Comparison of ENCODE assay signal across 8 cellular contexts in the genomic region with DNA sequence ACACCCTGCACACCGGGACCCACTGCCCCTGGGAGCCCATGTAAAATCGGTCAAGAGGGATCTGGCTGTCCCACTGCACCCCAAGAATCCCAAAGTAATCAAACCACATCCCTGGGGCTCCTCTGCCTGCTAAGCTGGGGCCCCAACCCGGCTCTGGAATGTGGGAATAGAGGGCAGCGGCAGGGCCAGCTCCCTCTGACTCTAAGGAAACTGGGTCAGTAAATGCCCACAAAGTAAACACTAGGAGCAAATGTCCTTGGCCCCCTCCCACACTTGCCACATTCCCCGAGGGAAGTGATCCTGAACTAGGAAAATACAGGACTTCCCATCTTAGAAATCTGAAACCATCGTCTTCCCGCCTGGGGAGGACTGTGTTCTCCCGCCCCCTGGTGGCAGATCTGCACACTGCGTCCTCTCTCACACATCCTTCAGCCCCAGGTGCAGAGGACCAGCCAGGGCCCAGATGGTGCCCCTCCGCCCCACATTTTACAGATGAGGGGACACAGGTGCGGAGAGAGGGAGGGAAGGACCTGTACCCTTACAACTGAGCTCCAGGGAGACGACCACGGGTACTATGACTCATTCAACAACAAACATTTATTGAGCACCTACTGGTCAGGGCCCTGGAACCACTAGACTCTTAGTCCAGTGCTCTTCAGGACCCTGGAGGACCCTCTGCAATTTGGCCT. TPM values are rescaled to one million over a fixed set of nuclear protein-coding genes. Genes with fewer than 3 reads are reported as not detected.
A peak's percentile ranks its signal among the peaks of the same experiment; 100 is the strongest.
DNase-seq lines count a peak whose midpoint lies in the region; ATAC-seq and TF ChIP-seq lines count a peak whose summit lies in the region.

No MANE protein-coding gene starts in this region.

- no peak for TF ChIP-seq POLR2A in gastroesophageal sphincter (IDR thresholded peaks at IDR 0.05)

- CTCF ChIA-PET in RWPE1 (lab: Yijun Ruan, JAX), result interaction anchor here (0.7 to 3.9 kb wide), 19 partner anchors 8 to 64 kb away, joined by 3 to 51 read pairs (median 4); a partner anchor contains a TSS

- TF ChIP-seq CTCF in RWPE1 (conservative IDR thresholded peaks at IDR 0.05; ENCODE audit: low read depth) (peak; percentile 95), gastroesophageal sphincter (IDR thresholded peaks at IDR 0.05) (peak in 3 of 4 experiments; percentile 95 to 98 (median 96)), omental fat pad (IDR thresholded peaks at IDR 0.05) (peak in 2 of 3 donors; percentile 67 to 94), thoracic aorta (IDR thresholded peaks at IDR 0.05) (peak; percentile 98)

- ATAC-seq in gastroesophageal sphincter (peak; percentile 78), omental fat pad (ENCODE audit: low FRiP score) (peak; percentile 56), thoracic aorta (ENCODE audit: insufficient number of reproducible peaks, low FRiP score, low read depth) (peak; percentile 44), GM19324 (IDR thresholded peaks at IDR 0.05; ENCODE audit: low FRiP score, unreplicated experiment) (no peak)

- H3K27ac ChIP-seq in RWPE1 (peak overlapping the region; percentile 100), gastroesophageal sphincter (peak overlapping the region in 1 of 4 donors; percentile 7), thoracic aorta (no peak overlapping the region)

- H3K4me3 ChIP-seq in gastroesophageal sphincter (peak overlapping the region in 1 of 2 donors; percentile 5), thoracic aorta (peak overlapping the region; percentile 33)

- 0 to 20% methylated on average over 1 to 5 of the region's 13 CpGs for WGBS in gastroesophageal sphincter (ENCODE audit: low coverage in 1 of 2), 2 donors

- H3K9me3 ChIP-seq in gastroesophageal sphincter (no peaks in the 10 kb centered on the region), thoracic aorta (no peaks in the 10 kb centered on the region)

- TF ChIP-seq EP300 in gastroesophageal sphincter (IDR thresholded peaks at IDR 0.05), result no peak

- DNase-seq in DMS 273 treated with DMSO at 0.1 percent for 48 hours (lab: John Stamatoyannopoulos, UW) (peak; percentile 28), Kasumi-1 (lab: John Stamatoyannopoulos, UW) (peak; percentile 68 to 75), RWPE1 (ENCODE audit: low spot score) (peak; percentile 72), omental fat pad (ENCODE audit: low spot score) (peak; percentile 90), thoracic aorta (ENCODE audit: low spot score) (peak; percentile 51)
- DNase-seq in activated effector memory CD4-positive, alpha-beta T cell treated with Interleukin-2 at 50 U/mL for 16 hours, result peak; percentile 56

- POLR2A ChIA-PET in RWPE1 (lab: Yijun Ruan, JAX; ENCODE audit: low non-redundant PET), result interaction anchor here (0.8 to 5.8 kb wide), 4 partner anchors 8 to 113 kb away, joined by 3 to 90 read pairs (median 6); a partner anchor contains a TSS

- H3K4me1 ChIP-seq in gastroesophageal sphincter (peaks cover 0 to 15% (median 9%) of the 10 kb centered on the region in 3 donors), thoracic aorta (ENCODE audit: control insufficient read depth in 1 of 2, low read depth in 2 of 2) (peaks cover 4 to 13% of the 10 kb centered on the region in 2 donors)

- H3K36me3 ChIP-seq in gastroesophageal sphincter, result peaks cover 0 to 20% of the 10 kb centered on the region in 2 donors
- H3K36me3 ChIP-seq in thoracic aorta, result no peaks in the 10 kb centered on the region

- H3K27me3 ChIP-seq in gastroesophageal sphincter (peaks cover 20% of the 10 kb centered on the region), thoracic aorta (replicated peaks; ENCODE audit: insufficient read depth) (no peaks in the 10 kb centered on the region)

RNA-seq across cellular contexts. Expression of a gene that starts 10.2 kb away (rescaled TPM):
- 10 to 100 TPM in 3 of 4 donors, 1 to 10 TPM in 1; 8.3 to 20.9 (median 19.1) TPM for total RNA-seq in gastroesophageal sphincter
- total RNA-seq in omental fat pad, result 10 to 100 TPM in 2 of 4 donors, 1 to 10 TPM in 2; 6.6 to 15.6 (median 10.0) TPM
- total RNA-seq in thoracic aorta, result 10 to 100 TPM; 20.7 to 41.0 TPM

RNA-seq across cellular contexts. Expression of a gene that starts 11.3 kb away (rescaled TPM):
- total RNA-seq in gastroesophageal sphincter (10 to 100 TPM; 33.7 to 43.2 (median 38.2) TPM), omental fat pad (10 to 100 TPM; 30.5 to 53.1 (median 42.3) TPM), thoracic aorta (100 to 1,000 TPM; 125 to 188 TPM)

RNA-seq across cellular contexts. Expression of a gene that starts 15.0 kb away (rescaled TPM):
- total RNA-seq in gastroesophageal sphincter (10 to 100 TPM; 30.8 to 60.9 (median 41.7) TPM), omental fat pad (10 to 100 TPM; 34.8 to 84.5 (median 39.0) TPM), thoracic aorta (10 to 100 TPM; 82.4 to 98.7 TPM)

RNA-seq across cellular contexts. Expression of a gene that starts 34.5 kb away (rescaled TPM):
- 10 to 100 TPM; 64.8 to 83.7 (median 71.5) TPM for total RNA-seq in gastroesophageal sphincter
- total RNA-seq in omental fat pad, result 10 to 100 TPM; 35.5 to 65.9 (median 42.5) TPM
- 10 to 100 TPM; 62.1 to 69.7 TPM for total RNA-seq in thoracic aorta

RNA-seq across cellular contexts. Expression of a gene that starts 36.1 kb away (rescaled TPM):
- 1 to 10 TPM in 2 of 4 donors, under 1 TPM in 2; 0.62 to 2.7 (median 1.4) TPM for total RNA-seq in gastroesophageal sphincter
- under 1 TPM in 3 of 4 donors, not detected in 1; 0.44 to 0.72 (median 0.63) TPM for total RNA-seq in omental fat pad
- total RNA-seq in thoracic aorta, result not detected

Comparison
In these comparisons a context has a peak if more than half of its experiments do, and no peak if none do; other contexts are left out.
1. DNase-seq: peak in every context shown above with its lines; median percentile 90 in omental fat pad; 72 in RWPE1; 72 in Kasumi-1; 56 in activated effector memory CD4-positive, alpha-beta T cell treated with Interleukin-2 at 50 U/mL for 16 hours; 51 in thoracic aorta; 28 in DMS 273 treated with DMSO at 0.1 percent for 48 hours.